Comparison of ENCODE assay signal across 18 cellular contexts in genomic region chr6:138647006-138647405, GRCh38.
A peak's percentile ranks its signal among the peaks of the same experiment; 100 is the strongest.
DNase-seq lines count a peak whose midpoint lies in the region; ATAC-seq and TF ChIP-seq lines count a peak whose summit lies in the region.
"Had no signal": no experiment of that assay in that cellular context is flagged by ENCODE, and none has a peak within 500 bp of the region (broad histone marks: within the 10 kb centered on the region; RNA-seq: fewer than 3 reads in every experiment).

No MANE protein-coding gene starts in this region.

- intact Hi-C loops in psoas muscle (cut with DNase I) (no loop called here), posterior vena cava (cut with DNase I) (no loop called here), CD14-positive monocyte (cut with micrococcal nuclease) (no loop called here)

- ATAC-seq in psoas muscle, result no peak
- ATAC-seq: effector memory CD8-positive, alpha-beta T cell had no signal

- H3K27ac ChIP-seq in psoas muscle, result no peak overlapping the region
- no peak overlapping the region for H3K27ac ChIP-seq in coronary artery
- H3K27ac ChIP-seq: VCaP had no signal

- peak overlapping the region; percentile 6 for H3K4me3 ChIP-seq in fibroblast of the aortic adventitia (ENCODE audit: low read depth, low read length)
- peak overlapping the region; percentile 12 for H3K4me3 ChIP-seq in psoas muscle
- no peak overlapping the region for H3K4me3 ChIP-seq in coronary artery
- H3K4me3 ChIP-seq: HAP-1 had no signal

- WGBS in psoas muscle, 3 donors, result 13 to 22% (median 15%) methylated on average over 6 of the region's 6 CpGs

- no peaks in the 10 kb centered on the region for H3K9me3 ChIP-seq in psoas muscle
- H3K9me3 ChIP-seq: HAP-1 had no signal

- H3K4me1 Mint-ChIP-seq in CD14-positive monocyte, result no peaks in the 10 kb centered on the region

- H3K36me3 ChIP-seq in psoas muscle (ENCODE audit: insufficient read depth in 1 of 2, low read depth in 1 of 2), result no peaks in the 10 kb centered on the region
- H3K36me3 ChIP-seq: HAP-1 had no signal

- no peaks in the 10 kb centered on the region for H3K36me3 Mint-ChIP-seq in CD14-positive monocyte
- H3K36me3 Mint-ChIP-seq: activated naive CD8-positive, alpha-beta T cell had no signal

- H3K4me1 ChIP-seq in psoas muscle, result no peaks in the 10 kb centered on the region

- TF ChIP-seq CTCF in fibroblast of the aortic adventitia (IDR thresholded peaks at IDR 0.05; ENCODE audit: insufficient read depth, low read length) (no peak), psoas muscle (IDR thresholded peaks at IDR 0.05) (no peak), CD14-positive monocyte (IDR thresholded peaks at IDR 0.05) (no peak), coronary artery (IDR thresholded peaks at IDR 0.05) (no peak)

- H3K4me3 Mint-ChIP-seq in CD14-positive monocyte, result no peak overlapping the region
- H3K4me3 Mint-ChIP-seq: activated naive CD8-positive, alpha-beta T cell; CD4-positive, alpha-beta T cell; effector memory CD8-positive, alpha-beta T cell had no signal

- peaks cover 0 to 3% (median 0%) of the 10 kb centered on the region in 7 donors for H3K9me3 Mint-ChIP-seq in CD14-positive monocyte
- H3K9me3 Mint-ChIP-seq: CD4-positive, alpha-beta T cell; effector memory CD8-positive, alpha-beta T cell had no signal

- no peaks in the 10 kb centered on the region for H3K27me3 ChIP-seq in psoas muscle (ENCODE audit: insufficient read depth in 3 of 3, low read length in 2 of 3)

- DNase-seq in EH (ENCODE audit: low read depth) (peak; percentile 76), amniotic stem cell (lab: John Stamatoyannopoulos, UW) (peak; percentile 67), fibroblast of the aortic adventitia (ENCODE audit: low read depth) (peak; percentile 76), psoas muscle (no peak), T-helper 2 cell (no peak), posterior vena cava (ENCODE audit: low spot score) (no peak), CD14-positive monocyte (ENCODE audit: low spot score) (no peak), coronary artery (ENCODE audit: low spot score) (no peak)
- DNase-seq: CD4-positive, alpha-beta T cell; effector memory CD8-positive, alpha-beta T cell; GF-D8; MM.1S; stimulated activated CD4-positive, alpha-beta T cell treated with anti-CD3 and anti-CD28 coated beads, Interleukin-4, amount 100 ng/mL, for 4 hours; stimulated activated naive CD4-positive, alpha-beta T cell had no signal

- no peak overlapping the region for H3K27ac Mint-ChIP-seq in CD14-positive monocyte
- H3K27ac Mint-ChIP-seq: activated naive CD8-positive, alpha-beta T cell; CD4-positive, alpha-beta T cell; effector memory CD8-positive, alpha-beta T cell; progenitor cell of endocrine pancreas had no signal

- peaks cover 0 to 3% (median 0%) of the 10 kb centered on the region in 3 donors for H3K27me3 Mint-ChIP-seq in CD14-positive monocyte (ENCODE audit: low read depth in 3 of 3)
- H3K27me3 Mint-ChIP-seq: activated naive CD8-positive, alpha-beta T cell; CD4-positive, alpha-beta T cell; progenitor cell of endocrine pancreas had no signal

Comparison
In these comparisons a context has a peak if more than half of its experiments do, and no peak if none do; other contexts are left out.
1. DNase-seq: peak in EH (single experiment), amniotic stem cell (single experiment) and fibroblast of the aortic adventitia (single experiment); none in psoas muscle (0 of 2), T-helper 2 cell (0 of 5), posterior vena cava (single experiment), CD14-positive monocyte (single experiment) and coronary artery (single experiment).